In the genomic region with DNA sequence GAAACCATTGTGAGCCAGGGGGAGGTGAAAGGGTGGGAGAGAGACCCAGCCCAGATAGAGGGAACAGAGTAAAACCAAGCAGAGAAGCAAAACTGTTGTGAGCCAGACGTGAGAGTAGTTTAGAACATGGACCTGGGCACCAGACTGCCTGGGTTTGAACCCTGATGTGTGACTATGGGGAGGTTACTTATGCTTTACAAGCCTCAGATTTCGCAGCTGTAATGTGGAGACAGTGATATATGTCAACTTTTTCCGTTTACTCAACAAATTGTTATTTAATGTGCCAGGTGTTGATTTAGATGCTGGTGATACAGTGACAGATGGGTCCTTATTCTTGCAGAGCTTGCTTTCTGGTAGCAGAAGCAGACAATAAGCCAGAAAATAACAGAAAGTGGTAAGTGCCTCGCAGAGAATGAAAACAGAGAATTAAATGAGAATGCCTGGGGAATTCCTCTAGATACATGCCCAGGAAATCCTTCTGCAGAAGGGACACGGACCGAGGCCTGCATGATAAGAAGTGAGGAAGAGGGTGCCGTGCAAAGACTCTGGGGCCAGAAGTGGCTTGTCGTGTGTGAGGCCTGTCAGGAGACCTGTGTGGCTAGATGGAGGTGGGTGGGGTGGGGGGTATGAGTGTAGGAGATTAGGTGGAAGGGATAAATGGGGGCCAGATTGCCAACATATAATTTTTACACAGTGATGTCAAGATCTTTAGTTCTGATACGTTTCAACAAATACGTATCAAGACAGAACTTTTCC, we compare ENCODE assay signal across 9 cellular contexts. TPM values are rescaled to one million over a fixed set of nuclear protein-coding genes. Genes with fewer than 3 reads are reported as not detected.
DNase-seq lines count a peak whose midpoint lies in the region; ATAC-seq lines count a peak whose summit lies in the region.
"Had no signal": no experiment of that assay in that cellular context is flagged by ENCODE, and none has a peak within 500 bp of the region (broad histone marks: within the 10 kb centered on the region; RNA-seq: fewer than 3 reads in every experiment).

No MANE protein-coding gene starts in this region.

- ATAC-seq in HG03159 (IDR thresholded peaks at IDR 0.05; ENCODE audit: unreplicated experiment): peak; percentile 15
- ATAC-seq in activated T-cell treated with anti-CD3 and anti-CD28 coated beads, Interleukin-2, amount 50 U/mL, for 4 hours: peak; percentile 5 to 19

- H3K27ac ChIP-seq in skeletal muscle tissue (ENCODE audit: low read depth, low read length): peak overlapping the region; percentile 34

- H3K9ac ChIP-seq in skeletal muscle tissue (ENCODE audit: low read depth in 1 of 3, low read length in 3 of 3): no peak overlapping the region

- no peak overlapping the region for H3K4me3 ChIP-seq in skeletal muscle tissue (ENCODE audit: low read length in 3 of 3)

- no peaks in the 10 kb centered on the region for H3K36me3 ChIP-seq in skeletal muscle tissue (ENCODE audit: control insufficient read depth in 3 of 3, insufficient read depth in 3 of 3, low read length in 3 of 3)

- peaks cover 5% of the 10 kb centered on the region for H3K36me3 Mint-ChIP-seq in activated T-cell treated with anti-CD3 and anti-CD28 coated beads, Interleukin-2, amount 50 U/mL, for 4 hours (ENCODE audit: insufficient read depth)

- H3K4me1 ChIP-seq in skeletal muscle tissue (ENCODE audit: control insufficient read depth in 3 of 3, insufficient read depth in 3 of 3, low read length in 3 of 3): peaks cover 33 to 44% (median 35%) of the 10 kb centered on the region in 3 donors

- H3K27me3 Mint-ChIP-seq in activated T-cell treated with anti-CD3 and anti-CD28 coated beads, Interleukin-2, amount 50 U/mL, for 4 hours (ENCODE audit: low read depth): no peaks in the 10 kb centered on the region

- no peaks in the 10 kb centered on the region for H3K9me3 ChIP-seq in skeletal muscle tissue (ENCODE audit: control insufficient read depth in 3 of 3, low read length in 3 of 3)

- in situ Hi-C loops in KBM-7 (cut with MboI; ENCODE audit: low pct_unique_long_range_greater_than_20kb, low sequenced_read_pairs): no loop called here

- H3K9me3 Mint-ChIP-seq in activated T-cell treated with anti-CD3 and anti-CD28 coated beads, Interleukin-2, amount 50 U/mL, for 4 hours: no peaks in the 10 kb centered on the region

- no peak overlapping the region for H3K4me3 Mint-ChIP-seq in activated T-cell treated with anti-CD3 and anti-CD28 coated beads, Interleukin-2, amount 50 U/mL, for 4 hours

- no peaks in the 10 kb centered on the region for H3K27me3 ChIP-seq in skeletal muscle tissue (ENCODE audit: control insufficient read depth in 3 of 3, insufficient read depth in 3 of 3, low read length in 3 of 3)

- peaks cover 42% of the 10 kb centered on the region for H3K4me1 Mint-ChIP-seq in activated T-cell treated with anti-CD3 and anti-CD28 coated beads, Interleukin-2, amount 50 U/mL, for 4 hours (ENCODE audit: low read depth)

- DNase-seq in stimulated activated naive CD4-positive, alpha-beta T cell treated with Interleukin-2 at 50 U/mL for 16 hours (lab: John Stamatoyannopoulos, UW): peak; percentile 54
- DNase-seq in stimulated activated naive CD4-positive, alpha-beta T cell (lab: John Stamatoyannopoulos, UW): no peak
- DNase-seq in activated T-cell treated with anti-CD3 and anti-CD28 coated beads, Interleukin-2, amount 50 U/mL, for 4 hours: no peak
- DNase-seq in KBM-7 (no peak), NCI-H774 (lab: John Stamatoyannopoulos, UW) (no peak), AG08396 (ENCODE audit: low spot score) (no peak)

RNA-seq across cellular contexts. Expression of a gene that starts 15.0 kb away (rescaled TPM):
- total RNA-seq in activated T-cell treated with anti-CD3 and anti-CD28 coated beads, Interleukin-2, amount 50 U/mL, for 4 hours: 10 to 100 TPM; 11.5 to 28.0 (median 18.9) TPM
- total RNA-seq in skeletal muscle tissue: 8.4 TPM

RNA-seq across cellular contexts. Expression of a gene that starts 43.1 kb away (rescaled TPM):
- total RNA-seq in activated T-cell treated with anti-CD3 and anti-CD28 coated beads, Interleukin-2, amount 50 U/mL, for 4 hours: not detected
- not detected for total RNA-seq in skeletal muscle tissue
- total RNA-seq: mononuclear cell had no signal
